Comparison of ENCODE assay signal across 19 cellular contexts in the genomic region with DNA sequence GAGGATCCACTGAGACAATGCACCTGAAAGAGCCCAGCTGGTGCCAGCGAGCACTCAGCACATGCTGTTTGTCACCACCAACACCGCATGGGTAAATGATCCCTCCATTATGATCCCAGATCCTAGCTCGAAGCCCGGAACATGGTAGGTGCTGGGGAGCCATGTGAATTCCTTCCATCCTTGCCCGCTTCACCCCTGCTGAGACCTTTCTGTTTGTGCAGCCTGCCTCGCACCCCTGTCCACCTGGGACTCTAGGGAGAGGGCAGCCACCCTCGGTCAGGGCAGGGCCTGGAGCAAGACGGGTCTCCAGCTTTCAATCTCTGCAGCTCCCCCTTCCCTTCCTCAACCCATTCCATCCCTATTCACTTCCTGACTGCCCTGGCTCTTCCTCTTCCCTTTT.
DNase-seq lines count a peak whose midpoint lies in the region; ATAC-seq and TF ChIP-seq lines count a peak whose summit lies in the region.
"Had no signal": no experiment of that assay in that cellular context is flagged by ENCODE, and none has a peak within 500 bp of the region (broad histone marks: within the 10 kb centered on the region; RNA-seq: fewer than 3 reads in every experiment).

No MANE protein-coding gene starts in this region.

- H3K27me3 ChIP-seq in PC-3 (ENCODE audit: low read length) (peaks cover 15% of the 10 kb centered on the region), colonic mucosa (no peaks in the 10 kb centered on the region)

- H3K9me3 Mint-ChIP-seq in nephron: no peaks in the 10 kb centered on the region
- H3K9me3 Mint-ChIP-seq: CD4-positive, alpha-beta memory T cell had no signal

- H3K27me3 Mint-ChIP-seq in nephron (ENCODE audit: low read depth): peaks cover 42% of the 10 kb centered on the region

- no peak overlapping the region for H2AFZ ChIP-seq in PC-3 (ENCODE audit: low read length)
- H2AFZ ChIP-seq: GM23248 had no signal

- intact Hi-C loops in cardiac septum (cut with DNase I): no loop called here
- intact Hi-C loops in Right ventricle myocardium superior (cut with DNase I): no loop called here
- intact Hi-C loops in PC-3 (cut with micrococcal nuclease): no loop called here
- intact Hi-C loops in colonic mucosa (cut with DNase I): no loop called here

- no peak overlapping the region for H3K4me3 Mint-ChIP-seq in nephron
- H3K4me3 Mint-ChIP-seq: CD14-positive monocyte; CD4-positive, alpha-beta memory T cell had no signal

- H3K4me3 ChIP-seq in PC-3 (ENCODE audit: low read length) (no peak overlapping the region), colonic mucosa (no peak overlapping the region)
- H3K4me3 ChIP-seq: A549, GM23248, K562 had no signal

- DNase-seq in cardiac septum (ENCODE audit: low spot score) (peak; percentile 67), Right ventricle myocardium superior (no peak), retina (peak; percentile 20), PC-3 (no peak), colonic mucosa (no peak)
- DNase-seq: AML-193; CD4-positive, alpha-beta memory T cell; DMS153; DMS79 treated with DMSO at 0.1 percent for 48 hours; GF-D8; GM23248; HCEC 1CT; IMR-90 had no signal

- no peaks in the 10 kb centered on the region for H4K20me1 ChIP-seq in PC-3 (ENCODE audit: low read length)

- H3K36me3 ChIP-seq in PC-3 (ENCODE audit: low read depth, low read length) (no peaks in the 10 kb centered on the region), colonic mucosa (no peaks in the 10 kb centered on the region)

- POLR2A ChIA-PET in PC-3 (lab: Charles Lee; ENCODE audit: unreplicated experiment): no interaction called here

- H3K79me2 ChIP-seq in PC-3 (ENCODE audit: low read length): no peaks in the 10 kb centered on the region

- peaks cover 9% of the 10 kb centered on the region for H3K4me1 Mint-ChIP-seq in nephron
- H3K4me1 Mint-ChIP-seq: CD14-positive monocyte; CD4-positive, alpha-beta memory T cell had no signal

- H3K27ac ChIP-seq in PC-3 (ENCODE audit: low read length) (no peak overlapping the region), colonic mucosa (no peak overlapping the region)
- H3K27ac ChIP-seq: 22Rv1, A549, GM23248 had no signal

- no peaks in the 10 kb centered on the region for H3K9me2 ChIP-seq in PC-3 (replicated peaks; ENCODE audit: low read length)

- no peaks in the 10 kb centered on the region for H3F3A ChIP-seq in PC-3 (ENCODE audit: low read length, unreplicated experiment)

- peak overlapping the region; percentile 2 to 74 (median 20) for H3K27ac Mint-ChIP-seq in nephron
- H3K27ac Mint-ChIP-seq: CD14-positive monocyte; CD4-positive, alpha-beta memory T cell had no signal

- H3K4me2 ChIP-seq in PC-3 (ENCODE audit: low read length): no peak overlapping the region
- H3K4me2 ChIP-seq: A549 had no signal

- H3K4me1 ChIP-seq in PC-3 (ENCODE audit: insufficient read depth, low read length) (no peaks in the 10 kb centered on the region), colonic mucosa (no peaks in the 10 kb centered on the region)
- H3K4me1 ChIP-seq: A549 had no signal

- no peaks in the 10 kb centered on the region for H3K36me3 Mint-ChIP-seq in nephron (ENCODE audit: low read depth)
- H3K36me3 Mint-ChIP-seq: CD14-positive monocyte; CD4-positive, alpha-beta memory T cell had no signal

- CTCF ChIA-PET in PC-3 (lab: Charles Lee): no interaction called here

- H3K9ac ChIP-seq in PC-3 (ENCODE audit: low read length): no peak overlapping the region
- H3K9ac ChIP-seq in colonic mucosa (ENCODE audit: low read depth in 2 of 2, low read length in 2 of 2): no peak overlapping the region
- H3K9ac ChIP-seq: GM23248 had no signal

- no TSS peak for BruUV-seq in PC-3 (replicated peaks; lab: Mats Ljungman, UMichigan)

- ATAC-seq in Right ventricle myocardium superior (ENCODE audit: poor library complexity): no peak
- ATAC-seq in HG02852 (IDR thresholded peaks at IDR 0.05; ENCODE audit: unreplicated experiment): no peak
- ATAC-seq in PC-3: no peak
- ATAC-seq: A549, K562 had no signal

- TF ChIP-seq CTCF in nephron (IDR thresholded peaks at IDR 0.05; ENCODE audit: unreplicated experiment in 3 of 3) (no peak), PC-3 (conservative IDR thresholded peaks at IDR 0.05; ENCODE audit: low read depth, low read length) (no peak), colonic mucosa (IDR thresholded peaks at IDR 0.05) (no peak)

- H3K9me3 ChIP-seq in PC-3 (ENCODE audit: low read length) (no peaks in the 10 kb centered on the region), colonic mucosa (no peaks in the 10 kb centered on the region)
- H3K9me3 ChIP-seq: A549 had no signal

Comparison
In these comparisons a context has a peak if more than half of its experiments do, and no peak if none do; other contexts are left out.
1. DNase-seq: peak in cardiac septum (single experiment) and retina (single experiment); none in Right ventricle myocardium superior (single experiment), PC-3 (single experiment) and colonic mucosa (single experiment).